In genomic region chr7:70607281-70607680, GRCh38 we compare ENCODE assay signal across 24 cellular contexts.
A peak's percentile ranks its signal among the peaks of the same experiment; 100 is the strongest.
DNase-seq lines count a peak whose midpoint lies in the region; ATAC-seq, FAIRE-seq and TF ChIP-seq lines count a peak whose summit lies in the region.
"Had no signal": no experiment of that assay in that cellular context is flagged by ENCODE, and none has a peak within 500 bp of the region (broad histone marks: within the 10 kb centered on the region; RNA-seq: fewer than 3 reads in every experiment).

No MANE protein-coding gene starts in this region.

- WGBS in heart left ventricle, 4 donors = 90 to 95% (median 93%) methylated on average over 7 of the region's 7 CpGs
- 87% methylated on average over 7 of the region's 7 CpGs for WGBS in prostate gland

- H3K4me3 Mint-ChIP-seq in CD8-positive, alpha-beta T cell = no peak overlapping the region
- H3K4me3 Mint-ChIP-seq: CD14-positive monocyte; CD4-positive, alpha-beta memory T cell; CD4-positive, CD25-positive, alpha-beta regulatory T cell had no signal

- DNase-seq in cardiac septum (ENCODE audit: low spot score) (peak; percentile 24), heart left ventricle (no peak), epithelial cell of esophagus (ENCODE audit: low read depth) (peak; percentile 68), keratinocyte (ENCODE audit: low read depth, low spot score) (no peak), prostate gland (ENCODE audit: low spot score) (no peak), T-helper 2 cell (no peak)
- no peak for DNase-seq in CD8-positive, alpha-beta T cell
- DNase-seq: 8988T; ACHN; BE2C; C1 segment of cervical spinal cord; Caco-2; Calu3; CD4-positive, alpha-beta memory T cell; CD4-positive, CD25-positive, alpha-beta regulatory T cell; DMS79 treated with DMSO at 0.1 percent for 48 hours; GF-D8 had no signal

- H3K4me2 ChIP-seq in keratinocyte (ENCODE audit: control insufficient read depth, extremely low read depth, insufficient read depth, low read depth, low read length) = no peak overlapping the region
- H3K4me2 ChIP-seq: BLaER1 had no signal

- no peak overlapping the region for H3K9ac ChIP-seq in keratinocyte (ENCODE audit: control insufficient read depth, extremely low read depth, insufficient read depth, low read length)
- H3K9ac ChIP-seq: BLaER1 had no signal

- FAIRE-seq in keratinocyte (lab: Jason Lieb, UNC) = peak; percentile 96
- FAIRE-seq: A204.1, D721Med, G401.6, GM12891, GM19239 had no signal

- no peak for TF ChIP-seq POLR2A in heart left ventricle (IDR thresholded peaks at IDR 0.05)
- TF ChIP-seq POLR2A in prostate gland (IDR thresholded peaks at IDR 0.05) = no peak

- intact Hi-C loops in cardiac septum (cut with DNase I) = no loop called here
- intact Hi-C loops in heart left ventricle (cut with DNase I) = no loop called here
- intact Hi-C loops in CD8-positive, alpha-beta T cell (cut with DNase I, micrococcal nuclease) = no loop called here
- intact Hi-C loops in prostate gland (cut with DNase I) = no loop called here

- no peaks in the 10 kb centered on the region for H3K79me2 ChIP-seq in keratinocyte (ENCODE audit: control insufficient read depth, insufficient read depth, low read length)

- H3K36me3 Mint-ChIP-seq in CD8-positive, alpha-beta T cell = no peaks in the 10 kb centered on the region
- H3K36me3 Mint-ChIP-seq: CD14-positive monocyte; CD4-positive, alpha-beta memory T cell; CD4-positive, CD25-positive, alpha-beta regulatory T cell had no signal

- no peak for ATAC-seq in heart left ventricle
- no peak for ATAC-seq in CD8-positive, alpha-beta T cell

- no peaks in the 10 kb centered on the region for H3K4me1 ChIP-seq in heart left ventricle
- peaks cover 18% of the 10 kb centered on the region for H3K4me1 ChIP-seq in keratinocyte (ENCODE audit: control insufficient read depth, extremely low read depth, insufficient read depth, low read length)
- H3K4me1 ChIP-seq in CD8-positive, alpha-beta T cell (ENCODE audit: insufficient read depth, low read length) = no peaks in the 10 kb centered on the region
- no peaks in the 10 kb centered on the region for H3K4me1 ChIP-seq in prostate gland (replicated peaks)
- H3K4me1 ChIP-seq: BE2C, Caco-2 had no signal

- H3K9me3 ChIP-seq in heart left ventricle (peaks cover 0 to 12% (median 0%) of the 10 kb centered on the region in 12 donors), keratinocyte (ENCODE audit: control insufficient read depth, low read depth, low read length) (peaks cover 2% of the 10 kb centered on the region), prostate gland (no peaks in the 10 kb centered on the region)
- no peaks in the 10 kb centered on the region for H3K9me3 ChIP-seq in CD8-positive, alpha-beta T cell (ENCODE audit: low read length)
- H3K9me3 ChIP-seq: BE2C had no signal

- H2AFZ ChIP-seq in keratinocyte (ENCODE audit: control insufficient read depth, low read length) = no peak overlapping the region

- H3K27me3 Mint-ChIP-seq in CD8-positive, alpha-beta T cell (ENCODE audit: low read depth) = no peaks in the 10 kb centered on the region
- H3K27me3 Mint-ChIP-seq: CD4-positive, CD25-positive, alpha-beta regulatory T cell had no signal

- H3K4me3 ChIP-seq in heart left ventricle (no peak overlapping the region), epithelial cell of esophagus (ENCODE audit: low read length) (no peak overlapping the region), keratinocyte (ENCODE audit: control insufficient read depth in 2 of 3, extremely low read depth in 1 of 3, insufficient read depth in 2 of 3, low read depth in 1 of 3, low read length in 3 of 3) (no peak overlapping the region), prostate gland (no peak overlapping the region)
- no peak overlapping the region for H3K4me3 ChIP-seq in CD8-positive, alpha-beta T cell (ENCODE audit: low read depth, low read length)
- H3K4me3 ChIP-seq: BLaER1 had no signal

- H3K27ac ChIP-seq in heart left ventricle (no peak overlapping the region), keratinocyte (ENCODE audit: control insufficient read depth, insufficient read depth, low read length) (no peak overlapping the region), prostate gland (no peak overlapping the region)
- H3K27ac ChIP-seq in CD8-positive, alpha-beta T cell (ENCODE audit: low read depth, low read length) = no peak overlapping the region
- H3K27ac ChIP-seq: BLaER1 had no signal

- no peak overlapping the region for H3K27ac Mint-ChIP-seq in CD8-positive, alpha-beta T cell
- H3K27ac Mint-ChIP-seq: CD14-positive monocyte; CD4-positive, alpha-beta memory T cell; CD4-positive, CD25-positive, alpha-beta regulatory T cell had no signal

- H3K4me1 Mint-ChIP-seq in CD8-positive, alpha-beta T cell (ENCODE audit: low read depth) = no peaks in the 10 kb centered on the region
- H3K4me1 Mint-ChIP-seq: CD14-positive monocyte; CD4-positive, alpha-beta memory T cell; CD4-positive, CD25-positive, alpha-beta regulatory T cell had no signal

- no peaks in the 10 kb centered on the region for H3K36me3 ChIP-seq in heart left ventricle
- H3K36me3 ChIP-seq in keratinocyte (ENCODE audit: control insufficient read depth in 2 of 2, extremely low read depth in 1 of 2, insufficient read depth in 2 of 2, low read length in 2 of 2) = no peaks in the 10 kb centered on the region
- H3K36me3 ChIP-seq in CD8-positive, alpha-beta T cell (ENCODE audit: insufficient read depth, low read length) = no peaks in the 10 kb centered on the region
- H3K36me3 ChIP-seq in prostate gland = no peaks in the 10 kb centered on the region
- H3K36me3 ChIP-seq: BE2C had no signal

- H3K9me1 ChIP-seq in keratinocyte (ENCODE audit: control insufficient read depth, extremely low read depth, insufficient read depth, low read length) = no peaks in the 10 kb centered on the region

- no peaks in the 10 kb centered on the region for H4K20me1 ChIP-seq in keratinocyte (ENCODE audit: control insufficient read depth, extremely low read depth, insufficient read depth, low read length)
- H4K20me1 ChIP-seq: BLaER1 had no signal

- no peaks in the 10 kb centered on the region for H3K27me3 ChIP-seq in heart left ventricle
- H3K27me3 ChIP-seq in keratinocyte (ENCODE audit: control insufficient read depth, extremely low read depth, insufficient read depth, low read length) = no peaks in the 10 kb centered on the region
- H3K27me3 ChIP-seq in CD8-positive, alpha-beta T cell (ENCODE audit: insufficient read depth, low read length) = no peaks in the 10 kb centered on the region
- H3K27me3 ChIP-seq in prostate gland (replicated peaks; ENCODE audit: insufficient read depth) = no peaks in the 10 kb centered on the region
- H3K27me3 ChIP-seq: BE2C, BLaER1 had no signal

- CTCF ChIA-PET in CD8-positive, alpha-beta T cell (lab: Charles Lee) = no interaction called here

- TF ChIP-seq CTCF in heart left ventricle (IDR thresholded peaks at IDR 0.05) = no peak
- no peak for TF ChIP-seq CTCF in epithelial cell of esophagus (IDR thresholded peaks at IDR 0.05; ENCODE audit: insufficient read depth, low read depth, low read length, missing control alignments)
- peak in 1 of 3 experiments; percentile 27 for TF ChIP-seq CTCF in keratinocyte (optimal IDR thresholded peaks at IDR 0.05 in 1 of 3, IDR thresholded peaks at IDR 0.05 in 1 of 3, conservative IDR thresholded peaks at IDR 0.05 in 1 of 3; ENCODE audit: extremely low read depth in 1 of 3, insufficient read depth in 2 of 3, low read length in 3 of 3)
- TF ChIP-seq CTCF in CD8-positive, alpha-beta T cell (IDR thresholded peaks at IDR 0.05) = no peak
- no peak for TF ChIP-seq CTCF in prostate gland (IDR thresholded peaks at IDR 0.05)

- H3K9me3 Mint-ChIP-seq in CD8-positive, alpha-beta T cell = no peaks in the 10 kb centered on the region

- dilution Hi-C loops in keratinocyte (cut with MboI; ENCODE audit: extremely low pct_ligation_motif_present, low sequenced_read_pairs) = no loop called here

- POLR2A ChIA-PET in CD8-positive, alpha-beta T cell (lab: Charles Lee) = no interaction called here

Comparison
In these comparisons a context has a peak if more than half of its experiments do, and no peak if none do; other contexts are left out.
1. DNase-seq: peak in cardiac septum (single experiment) and epithelial cell of esophagus (single experiment); none in heart left ventricle (0 of 5), keratinocyte (single experiment), CD8-positive, alpha-beta T cell (0 of 7), prostate gland (single experiment) and T-helper 2 cell (0 of 5).